In the genomic region with DNA sequence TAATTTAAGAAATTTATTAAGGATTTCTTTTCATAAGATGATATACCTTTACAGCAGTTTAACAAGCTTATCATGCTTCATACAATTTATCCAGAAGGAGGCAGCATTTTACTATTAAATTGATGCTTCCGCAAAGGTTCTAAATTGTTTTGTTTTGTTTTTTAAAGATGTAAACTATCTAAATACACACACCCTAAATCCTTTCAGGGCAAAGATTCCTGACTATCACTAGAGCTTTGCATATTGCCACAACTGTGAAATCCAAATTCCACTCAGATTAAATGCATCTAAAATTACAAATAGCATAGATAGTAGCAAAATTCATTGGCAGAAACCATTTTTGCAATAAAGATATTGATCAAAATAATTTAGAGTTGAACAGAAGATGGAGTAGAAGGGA, we compare ENCODE assay signal across 8 cellular contexts. TPM values are rescaled to one million over a fixed set of nuclear protein-coding genes. Genes with fewer than 3 reads are reported as not detected.
DNase-seq lines count a peak whose midpoint lies in the region; ATAC-seq and TF ChIP-seq lines count a peak whose summit lies in the region.

No MANE protein-coding gene starts in this region.

- H3K4me1 ChIP-seq in tibial artery: peaks cover 0 to 4% (median 0%) of the 10 kb centered on the region in 4 donors

- DNase-seq in NOMO-1 treated with DMSO at 0.1 percent for 48 hours (lab: John Stamatoyannopoulos, UW; ENCODE audit: unreplicated experiment): peak; percentile 39
- no peak for DNase-seq in NOMO-1 treated with dmso at 0.1 percent for 144 hours (lab: John Stamatoyannopoulos, UW; ENCODE audit: unreplicated experiment)
- peak; percentile 12 for DNase-seq in RKO (ENCODE audit: low spot score)
- peak; percentile 71 for DNase-seq in fibroblast of villous mesenchyme (ENCODE audit: low read depth)
- DNase-seq in tibial artery: no peak
- no peak for DNase-seq in omental fat pad (ENCODE audit: low spot score)

- no peak overlapping the region for H3K27ac ChIP-seq in tibial artery

- H3K9me3 ChIP-seq in tibial artery: no peaks in the 10 kb centered on the region

- H3K36me3 ChIP-seq in tibial artery: peaks cover 0 to 5% (median 4%) of the 10 kb centered on the region in 3 donors

- TF ChIP-seq CTCF in fibroblast of villous mesenchyme (IDR thresholded peaks at IDR 0.05; ENCODE audit: insufficient read depth, low read depth, low read length) (peak; percentile 52), tibial artery (IDR thresholded peaks at IDR 0.05) (peak; percentile 32 to 44), omental fat pad (IDR thresholded peaks at IDR 0.05) (no peak)

- intact Hi-C loops in tibial artery (cut with DNase I; ENCODE audit: low total_unique reads): loop anchor here (10.0 kb wide), 1 partner anchor 290 kb away; no protein-coding TSS in a partner anchor

- no peaks in the 10 kb centered on the region for H3K27me3 ChIP-seq in tibial artery

- H3K4me3 ChIP-seq in fibroblast of villous mesenchyme (ENCODE audit: low read depth, low read length) (no peak overlapping the region), tibial artery (no peak overlapping the region)

- ATAC-seq in GM21619 (IDR thresholded peaks at IDR 0.05; ENCODE audit: unreplicated experiment): no peak
- no peak for ATAC-seq in GM19351 (IDR thresholded peaks at IDR 0.05; ENCODE audit: unreplicated experiment)
- ATAC-seq in omental fat pad (ENCODE audit: low FRiP score): no peak

RNA-seq across cellular contexts. Expression of a gene that starts 44.5 kb away (rescaled TPM):
- total RNA-seq in fibroblast of villous mesenchyme (108 and 175 TPM in 2 replicates), omental fat pad (100 to 1,000 TPM; 378 to 875 (median 605) TPM)

Comparison
In these comparisons a context has a peak if more than half of its experiments do, and no peak if none do; other contexts are left out.
1. DNase-seq: peak in NOMO-1 treated with DMSO at 0.1 percent for 48 hours (single experiment), RKO (single experiment) and fibroblast of villous mesenchyme (single experiment); none in NOMO-1 treated with dmso at 0.1 percent for 144 hours (single experiment), tibial artery (0 of 2) and omental fat pad (single experiment).
2. CTCF ChIP-seq: peak in fibroblast of villous mesenchyme (single experiment) and tibial artery (2 of 2); none in omental fat pad (0 of 3).